7 cellular contexts compared by ENCODE assay signal in the genomic region with DNA sequence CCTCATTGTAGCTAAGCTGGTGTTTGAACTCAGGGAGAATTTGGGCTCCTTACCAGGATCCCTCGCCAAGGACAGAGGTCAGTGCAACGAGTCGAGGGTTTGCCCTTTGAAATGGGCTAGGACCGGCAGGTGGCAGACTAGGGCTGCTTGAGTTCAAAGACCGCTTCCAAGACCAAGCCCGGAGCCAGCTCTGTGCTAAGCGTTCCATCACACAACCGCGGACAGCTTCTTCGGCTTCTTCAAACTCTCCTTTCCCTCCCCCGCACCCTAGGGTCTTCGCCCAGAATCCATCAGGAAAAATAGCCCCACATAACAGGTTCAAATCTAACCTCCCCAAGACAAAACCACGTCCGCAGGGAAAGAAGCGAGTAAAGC. TPM values are rescaled to one million over a fixed set of nuclear protein-coding genes. Genes with fewer than 3 reads are reported as not detected.
DNase-seq lines count a peak whose midpoint lies in the region; ATAC-seq and TF ChIP-seq lines count a peak whose summit lies in the region.

No MANE protein-coding gene starts in this region.

- ATAC-seq in HG02885 (IDR thresholded peaks at IDR 0.05; ENCODE audit: poor library complexity, unreplicated experiment), result peak; percentile 84

- H3K36me3 Mint-ChIP-seq in chondrocyte (ENCODE audit: low read depth), result peaks cover 2% of the 10 kb centered on the region

- no peaks in the 10 kb centered on the region for H3K9me3 Mint-ChIP-seq in chondrocyte (ENCODE audit: low read depth)

- peak overlapping the region; percentile 47 for H3K4me3 ChIP-seq in kidney epithelial cell (ENCODE audit: low read depth, low read length)

- H3K27ac Mint-ChIP-seq in chondrocyte (ENCODE audit: unreplicated experiment), result peak overlapping the region; percentile 73

- in situ Hi-C loops in GM13976 (cut with MboI; ENCODE audit: low sequenced_read_pairs, unreplicated experiment), result loop anchor here (5.0 kb wide), 1 partner anchor 75 kb away; no protein-coding TSS in a partner anchor

- H3K4me1 Mint-ChIP-seq in chondrocyte (ENCODE audit: low read depth), result peaks cover 22% of the 10 kb centered on the region

- H3K4me3 Mint-ChIP-seq in chondrocyte (ENCODE audit: unreplicated experiment), result peak overlapping the region; percentile 76

- DNase-seq in GM13976 (ENCODE audit: low spot score) (peak; percentile 89), NCI-H2227 treated with DMSO at 0.1 percent for 48 hours (lab: John Stamatoyannopoulos, UW) (peak; percentile 39), chondrocyte (ENCODE audit: low spot score) (no peak), kidney epithelial cell (ENCODE audit: low read depth) (peak; percentile 51)
- peak; percentile 72 for DNase-seq in activated CD4-positive, CD25-positive, alpha-beta regulatory T cell treated with anti-CD3 and anti-CD28 coated beads, Interleukin-2, amount 50 U/mL, for 72 hours
- peak; percentile 53 to 73 (median 67) for DNase-seq in stimulated activated CD4-positive, alpha-beta T cell treated with anti-CD3 and anti-CD28 coated beads, Interleukin-12 subunit alpha, Interleukin-12 subunit beta, amount 100 ng/mL, for 48 hours (ENCODE audit: low read depth in 2 of 3, low spot score in 1 of 3)

- TF ChIP-seq CTCF in GM13976 (IDR thresholded peaks at IDR 0.05; ENCODE audit: borderline replicate concordance, control extremely low read depth, extremely low read depth, insufficient read depth, missing control alignments) (peak; percentile 78), chondrocyte (IDR thresholded peaks at IDR 0.05) (peak; percentile 92), kidney epithelial cell (IDR thresholded peaks at IDR 0.05; ENCODE audit: insufficient read depth, low read length, poor library complexity, severe bottlenecking) (peak; percentile 80)

- H3K27me3 ChIP-seq in kidney epithelial cell (ENCODE audit: control insufficient read depth, insufficient read depth, low read length), result peaks cover 4% of the 10 kb centered on the region

- H3K36me3 ChIP-seq in kidney epithelial cell (ENCODE audit: control insufficient read depth, insufficient read depth, low read length), result no peaks in the 10 kb centered on the region

- H3K27me3 Mint-ChIP-seq in chondrocyte (ENCODE audit: low read depth), result peaks cover 20% of the 10 kb centered on the region

RNA-seq across cellular contexts. Expression of gene FLVCR2, which starts 0.7 kb away (rescaled TPM):
- total RNA-seq in chondrocyte (1.4 to 1.7 TPM (median 1.7 TPM) in 3 replicates), kidney epithelial cell (0.75 and 1.0 TPM in 2 replicates)

RNA-seq across cellular contexts. Expression of gene BATF, which starts 55.4 kb away (rescaled TPM):
- total RNA-seq in chondrocyte (not detected in 3 replicates), kidney epithelial cell (0.14 TPM in 1 of 2 replicates, not detected in the other)
